In genomic region chr3:3137526-3137925, GRCh38 we compare ENCODE assay signal across 16 cellular contexts. TPM values are rescaled to one million over a fixed set of nuclear protein-coding genes. Genes with fewer than 3 reads are reported as not detected.
"Had no signal": no experiment of that assay in that cellular context is flagged by ENCODE, and none has a peak within 500 bp of the region (broad histone marks: within the 10 kb centered on the region; RNA-seq: fewer than 3 reads in every experiment).

No MANE protein-coding gene starts in this region.

- ATAC-seq: activated CD8-positive, alpha-beta T cell treated with anti-CD3 and anti-CD28 coated beads for 36 hours; right cardiac atrium; stimulated activated naive CD8-positive, alpha-beta T cell treated with anti-CD3 and anti-CD28 coated beads, Interleukin-15, Interleukin-2, amounts not matched to agents 100 U/mL and 50 U/mL, for 24 hours; upper lobe of right lung had no signal

- H3K9me3 Mint-ChIP-seq: activated CD8-positive, alpha-beta T cell treated with anti-CD3 and anti-CD28 coated beads for 36 hours; activated T-helper 1 cell treated with anti-CD3 and anti-CD28 coated beads, Interleukin-12 subunit alpha, Interleukin-12 subunit beta, Interleukin-2, Interleukin-4 antibody, amounts not matched to agents 30 ng/mL and 10 ng/mL and 1 ng/mL, durations not matched to agents 14 hours and 24 hours and 36 hours had no signal

- H3K27me3 Mint-ChIP-seq: activated CD8-positive, alpha-beta T cell treated with anti-CD3 and anti-CD28 coated beads for 36 hours had no signal

- DNase-seq: activated CD4-positive, alpha-beta T cell treated with anti-CD3 and anti-CD28 coated beads for 1 hour; activated CD8-positive, alpha-beta T cell treated with anti-CD3 and anti-CD28 coated beads for 36 hours; activated naive CD4-positive, alpha-beta T cell; hippocampal formation; kidney; left ventricle myocardium inferior; right cardiac atrium; stimulated activated CD4-positive, alpha-beta T cell treated with anti-CD3 and anti-CD28 coated beads, Interleukin-4, amount 100 ng/mL, for 24 hours; stimulated activated naive CD8-positive, alpha-beta T cell treated with anti-CD3 and anti-CD28 coated beads, Interleukin-15, Interleukin-2, amounts not matched to agents 100 U/mL and 50 U/mL, for 24 hours; testis; upper lobe of right lung had no signal

- H3K27ac Mint-ChIP-seq: activated T-helper 1 cell treated with anti-CD3 and anti-CD28 coated beads, Interleukin-12 subunit alpha, Interleukin-12 subunit beta, Interleukin-2, Interleukin-4 antibody, amounts not matched to agents 30 ng/mL and 10 ng/mL and 1 ng/mL, durations not matched to agents 14 hours and 24 hours and 36 hours had no signal

- H3K9me3 ChIP-seq: esophagus muscularis mucosa, left ventricle myocardium inferior, prostate gland, testis, upper lobe of right lung had no signal

- H3K4me3 Mint-ChIP-seq: activated CD8-positive, alpha-beta T cell treated with anti-CD3 and anti-CD28 coated beads for 36 hours; activated T-helper 1 cell treated with anti-CD3 and anti-CD28 coated beads, Interleukin-12 subunit alpha, Interleukin-12 subunit beta, Interleukin-2, Interleukin-4 antibody, amounts not matched to agents 30 ng/mL and 10 ng/mL and 1 ng/mL, durations not matched to agents 14 hours and 24 hours and 36 hours had no signal

RNA-seq across cellular contexts. Expression of gene IL5RA, which starts 27.4 kb away (rescaled TPM):
- total RNA-seq: activated CD8-positive, alpha-beta T cell treated with anti-CD3 and anti-CD28 coated beads for 36 hours; activated T-helper 1 cell treated with anti-CD3 and anti-CD28 coated beads, Interleukin-12 subunit alpha, Interleukin-12 subunit beta, Interleukin-2, Interleukin-4 antibody, amounts not matched to agents 30 ng/mL and 10 ng/mL and 1 ng/mL, durations not matched to agents 14 hours and 24 hours and 36 hours; glomerular endothelial cell; left ventricle myocardium inferior; osteoblast had no signal
